In genomic region chr2:108193251-108193650, GRCh38 we compare ENCODE assay signal across 23 cellular contexts. TPM values are rescaled to one million over a fixed set of nuclear protein-coding genes. Genes with fewer than 3 reads are reported as not detected.
"Had no signal": no experiment of that assay in that cellular context is flagged by ENCODE, and none has a peak within 500 bp of the region (broad histone marks: within the 10 kb centered on the region; RNA-seq: fewer than 3 reads in every experiment).

No MANE protein-coding gene starts in this region.

- DNase-seq: activated B cell treated with CpG ODN at 0.5 μM for 24 hours; activated CD4-positive, alpha-beta T cell treated with anti-CD3 and anti-CD28 coated beads, Interleukin-2, amount 10 ng/mL, durations not matched to agents 24 days and 14 days; activated CD8-positive, alpha-beta memory T cell treated with anti-CD3 and anti-CD28 coated beads, Interleukin-2, amount 50 U/mL, for 48 hours; activated gamma-delta T cell; activated T-cell treated with anti-CD3 and anti-CD28 coated beads, Interleukin-2, amount 50 U/mL, for 72 hours; amygdala; cerebellar nuclear complex; erythroblast; hippocampal formation; mesendoderm; nucleus accumbens; posterior cingulate gyrus; right cardiac atrium; stimulated activated CD4-positive, alpha-beta T cell treated with anti-CD3 and anti-CD28 coated beads, Interleukin-1b, Interleukin-23, amount 100 ng/mL, for 48 hours; stomach; testis; upper lobe of right lung had no signal

- H3K9me3 ChIP-seq: stomach, testis, upper lobe of right lung had no signal

- H3K27me3 ChIP-seq: stomach, testis, upper lobe of right lung had no signal

- H3K4me1 Mint-ChIP-seq: activated B cell treated with CpG ODN at 0.5 μM for 24 hours; activated CD4-positive, alpha-beta T cell treated with anti-CD3 and anti-CD28 coated beads, Interleukin-2, amount 10 ng/mL, durations not matched to agents 24 days and 14 days had no signal

- H3K27ac ChIP-seq: stomach, testis, upper lobe of right lung had no signal

- H3K4me3 Mint-ChIP-seq: activated B cell treated with CpG ODN at 0.5 μM for 24 hours; activated CD4-positive, alpha-beta T cell treated with anti-CD3 and anti-CD28 coated beads, Interleukin-2, amount 10 ng/mL, durations not matched to agents 24 days and 14 days; activated T-cell treated with anti-CD3 and anti-CD28 coated beads, Interleukin-2, amount 50 U/mL, for 72 hours; dendritic cell treated with granulocyte-macrophage colony-stimulating factor and Interleukin-4, amounts not matched to agents 40 ng/mL and 50 ng/mL, for 4 days; nephron; T-helper 2 cell treated with Interferon-gamma antibody and Interleukin-4, amounts not matched to agents 5 μg/mL and 100 μg/mL, for 36 hours had no signal

- ATAC-seq: activated naive CD4-positive, alpha-beta T cell treated with anti-CD3 and anti-CD28 coated beads, Interleukin-2, amount 50 U/mL, for 72 hours; activated T-cell treated with anti-CD3 and anti-CD28 coated beads, Interleukin-2, amount 50 U/mL, for 72 hours; right cardiac atrium; upper lobe of right lung had no signal

- H3K4me3 ChIP-seq: stomach, testis, upper lobe of right lung had no signal

- H3K36me3 ChIP-seq: stomach, upper lobe of right lung had no signal

- H3K9me3 Mint-ChIP-seq: activated B cell treated with CpG ODN at 0.5 μM for 24 hours; activated CD4-positive, alpha-beta T cell treated with anti-CD3 and anti-CD28 coated beads, Interleukin-2, amount 10 ng/mL, durations not matched to agents 24 days and 14 days; activated naive CD4-positive, alpha-beta T cell treated with anti-CD3 and anti-CD28 coated beads, Interleukin-2, amount 50 U/mL, for 72 hours; dendritic cell treated with granulocyte-macrophage colony-stimulating factor and Interleukin-4, amounts not matched to agents 40 ng/mL and 50 ng/mL, for 4 days; nephron; T-helper 2 cell treated with Interferon-gamma antibody and Interleukin-4, amounts not matched to agents 5 μg/mL and 100 μg/mL, for 36 hours had no signal

- H3K36me3 Mint-ChIP-seq: activated naive CD4-positive, alpha-beta T cell treated with anti-CD3 and anti-CD28 coated beads, Interleukin-2, amount 50 U/mL, for 72 hours had no signal

- H3K4me1 ChIP-seq: testis, upper lobe of right lung had no signal

- H3K27me3 Mint-ChIP-seq: dendritic cell treated with granulocyte-macrophage colony-stimulating factor and Interleukin-4, amounts not matched to agents 40 ng/mL and 50 ng/mL, for 4 days had no signal

- H3K27ac Mint-ChIP-seq: activated B cell treated with CpG ODN at 0.5 μM for 24 hours; activated CD4-positive, alpha-beta T cell treated with anti-CD3 and anti-CD28 coated beads, Interleukin-2, amount 10 ng/mL, durations not matched to agents 24 days and 14 days; activated naive CD4-positive, alpha-beta T cell treated with anti-CD3 and anti-CD28 coated beads, Interleukin-2, amount 50 U/mL, for 72 hours; activated T-cell treated with anti-CD3 and anti-CD28 coated beads, Interleukin-2, amount 50 U/mL, for 72 hours; dendritic cell treated with granulocyte-macrophage colony-stimulating factor and Interleukin-4, amounts not matched to agents 40 ng/mL and 50 ng/mL, for 4 days; T-helper 2 cell treated with Interferon-gamma antibody and Interleukin-4, amounts not matched to agents 5 μg/mL and 100 μg/mL, for 36 hours had no signal

RNA-seq across cellular contexts. Expression of gene SULT1C3, which starts 46.5 kb away (rescaled TPM):
- total RNA-seq: activated B cell treated with CpG ODN at 0.5 μM for 24 hours; activated CD4-positive, alpha-beta T cell treated with anti-CD3 and anti-CD28 coated beads, Interleukin-2, amount 10 ng/mL, durations not matched to agents 24 days and 14 days; activated naive CD4-positive, alpha-beta T cell treated with anti-CD3 and anti-CD28 coated beads, Interleukin-2, amount 50 U/mL, for 72 hours; activated T-cell treated with anti-CD3 and anti-CD28 coated beads, Interleukin-2, amount 50 U/mL, for 72 hours; kidney epithelial cell; liver; right cardiac atrium; testis; upper lobe of right lung had no signal
- polyA plus RNA-seq: liver, right cardiac atrium had no signal
